Comparison of ENCODE assay signal across 17 cellular contexts in genomic region chr10:73379064-73379748, GRCh38. TPM values are rescaled to one million over a fixed set of nuclear protein-coding genes. Genes with fewer than 3 reads are reported as not detected.
DNase-seq lines count a peak whose midpoint lies in the region; ATAC-seq and TF ChIP-seq lines count a peak whose summit lies in the region.
"Had no signal": no experiment of that assay in that cellular context is flagged by ENCODE, and none has a peak within 500 bp of the region (broad histone marks: within the 10 kb centered on the region; RNA-seq: fewer than 3 reads in every experiment).

No MANE protein-coding gene starts in this region.

- no peak overlapping the region for H3K4me3 ChIP-seq in GM12865 (ENCODE audit: low read depth, low read length)
- no peak overlapping the region for H3K4me3 ChIP-seq in brain microvascular endothelial cell (ENCODE audit: low read depth, low read length)
- H3K4me3 ChIP-seq: GM23248, heart right ventricle, sigmoid colon, thoracic aorta had no signal

- peaks cover 24% of the 10 kb centered on the region for H3K4me1 Mint-ChIP-seq in activated T-helper 1 cell treated with anti-CD3 and anti-CD28 coated beads, Interleukin-12 subunit alpha, Interleukin-12 subunit beta, Interleukin-2, Interleukin-4 antibody, amounts not matched to agents 30 ng/mL and 10 ng/mL and 1 ng/mL, durations not matched to agents 14 hours and 24 hours and 36 hours (ENCODE audit: low read depth)
- peaks cover 7 to 8% of the 10 kb centered on the region in 2 donors for H3K4me1 Mint-ChIP-seq in natural killer cell treated with Interleukin-12 subunit alpha and Interleukin-12 subunit beta and Interleukin-15 and Interleukin-18, amount 100 ng/mL, for 72 hours (ENCODE audit: low read depth in 2 of 2)

- intact Hi-C loops in activated T-helper 1 cell treated with anti-CD3 and anti-CD28 coated beads, Interleukin-12 subunit alpha, Interleukin-12 subunit beta, Interleukin-2, Interleukin-4 antibody, amounts not matched to agents 30 ng/mL and 10 ng/mL and 1 ng/mL, durations not matched to agents 14 hours and 24 hours and 36 hours (cut with micrococcal nuclease), result no loop called here

- no peaks in the 10 kb centered on the region for H3K27me3 ChIP-seq in brain microvascular endothelial cell (replicated peaks)
- H3K27me3 ChIP-seq: BE2C, heart right ventricle, sigmoid colon had no signal

- no peak overlapping the region for H3K4me3 Mint-ChIP-seq in activated T-helper 1 cell treated with anti-CD3 and anti-CD28 coated beads, Interleukin-12 subunit alpha, Interleukin-12 subunit beta, Interleukin-2, Interleukin-4 antibody, amounts not matched to agents 30 ng/mL and 10 ng/mL and 1 ng/mL, durations not matched to agents 14 hours and 24 hours and 36 hours
- H3K4me3 Mint-ChIP-seq in natural killer cell treated with Interleukin-12 subunit alpha and Interleukin-12 subunit beta and Interleukin-15 and Interleukin-18, amount 100 ng/mL, for 72 hours, result no peak overlapping the region

- no peaks in the 10 kb centered on the region for H3K27me3 Mint-ChIP-seq in activated T-helper 1 cell treated with anti-CD3 and anti-CD28 coated beads, Interleukin-12 subunit alpha, Interleukin-12 subunit beta, Interleukin-2, Interleukin-4 antibody, amounts not matched to agents 30 ng/mL and 10 ng/mL and 1 ng/mL, durations not matched to agents 14 hours and 24 hours and 36 hours (ENCODE audit: insufficient read depth)
- no peaks in the 10 kb centered on the region for H3K27me3 Mint-ChIP-seq in natural killer cell treated with Interleukin-12 subunit alpha and Interleukin-12 subunit beta and Interleukin-15 and Interleukin-18, amount 100 ng/mL, for 72 hours

- no peaks in the 10 kb centered on the region for H3K9me3 Mint-ChIP-seq in activated T-helper 1 cell treated with anti-CD3 and anti-CD28 coated beads, Interleukin-12 subunit alpha, Interleukin-12 subunit beta, Interleukin-2, Interleukin-4 antibody, amounts not matched to agents 30 ng/mL and 10 ng/mL and 1 ng/mL, durations not matched to agents 14 hours and 24 hours and 36 hours
- H3K9me3 Mint-ChIP-seq in natural killer cell treated with Interleukin-12 subunit alpha and Interleukin-12 subunit beta and Interleukin-15 and Interleukin-18, amount 100 ng/mL, for 72 hours, result no peaks in the 10 kb centered on the region

- H3K36me3 Mint-ChIP-seq in activated T-helper 1 cell treated with anti-CD3 and anti-CD28 coated beads, Interleukin-12 subunit alpha, Interleukin-12 subunit beta, Interleukin-2, Interleukin-4 antibody, amounts not matched to agents 30 ng/mL and 10 ng/mL and 1 ng/mL, durations not matched to agents 14 hours and 24 hours and 36 hours (ENCODE audit: low read depth), result peaks cover 52% of the 10 kb centered on the region
- H3K36me3 Mint-ChIP-seq in natural killer cell treated with Interleukin-12 subunit alpha and Interleukin-12 subunit beta and Interleukin-15 and Interleukin-18, amount 100 ng/mL, for 72 hours, result peaks cover 24% of the 10 kb centered on the region

- H3K27ac ChIP-seq in brain microvascular endothelial cell, result no peak overlapping the region
- H3K27ac ChIP-seq: GM23248, heart right ventricle, sigmoid colon, thoracic aorta had no signal

- no peak for TF ChIP-seq CTCF in GM12865 (IDR thresholded peaks at IDR 0.05; ENCODE audit: insufficient read depth, low read depth, low read length, missing control alignments)
- TF ChIP-seq CTCF in GM20000 (IDR thresholded peaks at IDR 0.05; ENCODE audit: extremely low read depth, missing control alignments), result no peak
- no peak for TF ChIP-seq CTCF in brain microvascular endothelial cell (IDR thresholded peaks at IDR 0.05; ENCODE audit: low read depth, low read length, missing control alignments)

- peaks cover 31% of the 10 kb centered on the region for H3K36me3 ChIP-seq in brain microvascular endothelial cell (replicated peaks)

- in situ Hi-C loops in brain microvascular endothelial cell (cut with HindIII; ENCODE audit: low pct_ligation_motif_present, low sequenced_read_pairs), result no loop called here

- peak in 1 of 2 donors; percentile 48 for ATAC-seq in natural killer cell treated with Interleukin-12 subunit alpha and Interleukin-12 subunit beta and Interleukin-15 and Interleukin-18, amount 100 ng/mL, for 72 hours
- ATAC-seq: heart right ventricle had no signal

- DNase-seq in GM12865 (ENCODE audit: low read depth) (peak; percentile 47), GM20000 (ENCODE audit: low spot score) (peak; percentile 23), NCI-H1436 treated with DMSO at 0.1 percent for 48 hours (lab: John Stamatoyannopoulos, UW) (no peak), brain microvascular endothelial cell (no peak), NCI-H1417 treated with DMSO at 0.1 percent for 48 hours (lab: John Stamatoyannopoulos, UW) (no peak)
- DNase-seq in activated T-helper 1 cell treated with anti-CD3 and anti-CD28 coated beads, Interleukin-12 subunit alpha, Interleukin-12 subunit beta, Interleukin-2, Interleukin-4 antibody, amounts not matched to agents 30 ng/mL and 10 ng/mL and 1 ng/mL, durations not matched to agents 14 hours and 24 hours and 36 hours (ENCODE audit: low spot score), result no peak
- DNase-seq in natural killer cell treated with Interleukin-12 subunit alpha and Interleukin-12 subunit beta and Interleukin-15 and Interleukin-18, amount 100 ng/mL, for 72 hours (ENCODE audit: low spot score), result no peak
- DNase-seq: BE2C; effector CD4-positive, alpha-beta T cell; GM23248; heart right ventricle; Karpas-422; NCI-H226; RPMI8226; sigmoid colon; stimulated activated CD4-positive, alpha-beta T cell treated with anti-CD3 and anti-CD28 coated beads, Interleukin-1b, Interleukin-23, amount 100 ng/mL, for 48 hours had no signal

- H3K27ac Mint-ChIP-seq in activated T-helper 1 cell treated with anti-CD3 and anti-CD28 coated beads, Interleukin-12 subunit alpha, Interleukin-12 subunit beta, Interleukin-2, Interleukin-4 antibody, amounts not matched to agents 30 ng/mL and 10 ng/mL and 1 ng/mL, durations not matched to agents 14 hours and 24 hours and 36 hours, result peak overlapping the region; percentile 69
- peak overlapping the region; percentile 17 to 79 for H3K27ac Mint-ChIP-seq in natural killer cell treated with Interleukin-12 subunit alpha and Interleukin-12 subunit beta and Interleukin-15 and Interleukin-18, amount 100 ng/mL, for 72 hours

RNA-seq across cellular contexts. Expression of gene CFAP70, which starts 20.5 kb away (rescaled TPM):
- total RNA-seq in activated T-helper 1 cell treated with anti-CD3 and anti-CD28 coated beads, Interleukin-12 subunit alpha, Interleukin-12 subunit beta, Interleukin-2, Interleukin-4 antibody, amounts not matched to agents 30 ng/mL and 10 ng/mL and 1 ng/mL, durations not matched to agents 14 hours and 24 hours and 36 hours, result 0.26 and 0.34 TPM in 2 replicates
- total RNA-seq in natural killer cell treated with Interleukin-12 subunit alpha and Interleukin-12 subunit beta and Interleukin-15 and Interleukin-18, amount 100 ng/mL, for 72 hours, result 1 to 10 TPM in 1 of 2 donors, under 1 TPM in 1; 0.50 to 1.5 TPM

RNA-seq across cellular contexts. Expression of gene ANXA7, which starts 34.7 kb away (rescaled TPM):
- total RNA-seq in activated T-helper 1 cell treated with anti-CD3 and anti-CD28 coated beads, Interleukin-12 subunit alpha, Interleukin-12 subunit beta, Interleukin-2, Interleukin-4 antibody, amounts not matched to agents 30 ng/mL and 10 ng/mL and 1 ng/mL, durations not matched to agents 14 hours and 24 hours and 36 hours, result 152 and 157 TPM in 2 replicates
- total RNA-seq in natural killer cell treated with Interleukin-12 subunit alpha and Interleukin-12 subunit beta and Interleukin-15 and Interleukin-18, amount 100 ng/mL, for 72 hours, result 100 to 1,000 TPM; 104 to 123 TPM

RNA-seq across cellular contexts. Expression of gene MSS51, which starts 54.2 kb away (rescaled TPM):
- total RNA-seq in activated T-helper 1 cell treated with anti-CD3 and anti-CD28 coated beads, Interleukin-12 subunit alpha, Interleukin-12 subunit beta, Interleukin-2, Interleukin-4 antibody, amounts not matched to agents 30 ng/mL and 10 ng/mL and 1 ng/mL, durations not matched to agents 14 hours and 24 hours and 36 hours, result 3.1 and 3.7 TPM in 2 replicates
- total RNA-seq in natural killer cell treated with Interleukin-12 subunit alpha and Interleukin-12 subunit beta and Interleukin-15 and Interleukin-18, amount 100 ng/mL, for 72 hours, result 1 to 10 TPM; 4.4 to 8.5 TPM

Comparison
In these comparisons a context has a peak if more than half of its experiments do, and no peak if none do; other contexts are left out.
1. DNase-seq: peak in GM12865 (single experiment) and GM20000 (single experiment); none in activated T-helper 1 cell treated with anti-CD3 and anti-CD28 coated beads, Interleukin-12 subunit alpha, Interleukin-12 subunit beta, Interleukin-2, Interleukin-4 antibody, amounts not matched to agents 30 ng/mL and 10 ng/mL and 1 ng/mL, durations not matched to agents 14 hours and 24 hours and 36 hours (single experiment), natural killer cell treated with Interleukin-12 subunit alpha and Interleukin-12 subunit beta and Interleukin-15 and Interleukin-18, amount 100 ng/mL, for 72 hours (single experiment), NCI-H1436 treated with DMSO at 0.1 percent for 48 hours (single experiment), brain microvascular endothelial cell (single experiment) and NCI-H1417 treated with DMSO at 0.1 percent for 48 hours (single experiment).